In genomic region chr2:213422211-213422610, GRCh38 we compare ENCODE assay signal across 1 cellular context.
TF ChIP-seq lines count a peak whose summit lies in the region.

No MANE protein-coding gene starts in this region.

TF ChIP-seq in WTC11, 78 proteins besides CTCF, POLR2A, EP300 and RAD21 (continued from another document):
- TF ChIP-seq FOXP4 (CRISPR knock-in tag; IDR thresholded peaks at IDR 0.05) = no peak
